20 cellular contexts compared by ENCODE assay signal in the genomic region with DNA sequence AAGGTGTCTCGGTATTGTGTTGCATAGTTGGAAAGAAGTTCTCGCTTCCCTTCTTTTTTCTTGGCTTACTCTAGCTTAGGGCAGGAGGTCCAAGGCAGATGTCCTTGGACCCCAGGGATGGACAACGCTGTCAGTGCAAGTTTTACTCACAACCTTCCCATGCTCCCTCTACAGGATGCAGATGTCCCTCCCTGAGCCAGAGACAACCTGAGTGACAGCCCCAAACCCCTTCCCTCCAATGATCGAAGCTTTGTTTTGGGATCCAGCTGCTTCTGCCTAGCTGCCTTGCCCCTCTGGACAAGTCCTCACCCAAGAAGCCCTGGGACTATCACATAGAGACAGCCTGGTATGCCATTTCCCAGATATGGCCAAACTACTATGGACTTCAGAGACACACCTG.
"Had no signal": no experiment of that assay in that cellular context is flagged by ENCODE, and none has a peak within 500 bp of the region (broad histone marks: within the 10 kb centered on the region; RNA-seq: fewer than 3 reads in every experiment).

No MANE protein-coding gene starts in this region.

- H3K27me3 Mint-ChIP-seq: activated naive CD8-positive, alpha-beta T cell treated with anti-CD3 and anti-CD28 coated beads for 36 hours; effector memory CD8-positive, alpha-beta T cell; naive thymus-derived CD8-positive, alpha-beta T cell; type B pancreatic cell had no signal

- H3K27me3 ChIP-seq: breast epithelium, gastroesophageal sphincter, left lung had no signal

- H3K27ac Mint-ChIP-seq: dendritic cell treated with granulocyte-macrophage colony-stimulating factor and Interleukin-4, amounts not matched to agents 40 ng/mL and 50 ng/mL, for 4 days; effector memory CD8-positive, alpha-beta T cell; progenitor cell of endocrine pancreas had no signal

- H3K9me3 ChIP-seq: breast epithelium, gastroesophageal sphincter, left lung had no signal

- H3K4me3 ChIP-seq: breast epithelium, gastroesophageal sphincter, left lung had no signal

- DNase-seq: activated CD4-positive, alpha-beta T cell treated with anti-CD3 and anti-CD28 coated beads, Interleukin-2, amount 50 U/mL, for 48 hours; activated CD4-positive, CD25-positive, alpha-beta regulatory T cell treated with anti-CD3 and anti-CD28 coated beads, Interleukin-2, amount 50 U/mL, for 72 hours; activated naive CD8-positive, alpha-beta T cell treated with anti-CD3 and anti-CD28 coated beads for 36 hours; amygdala; cerebellar nuclear complex; effector memory CD8-positive, alpha-beta T cell; left lung; naive thymus-derived CD8-positive, alpha-beta T cell; nucleus accumbens; right cardiac atrium; small intestine; stimulated activated CD4-positive, alpha-beta T cell treated with anti-CD3 and anti-CD28 coated beads, Interleukin-4, amount 100 ng/mL, for 24 hours; stimulated activated naive CD8-positive, alpha-beta T cell treated with anti-CD3 and anti-CD28 coated beads, Interleukin-15, Interleukin-2, amounts not matched to agents 100 U/mL and 50 U/mL, for 24 hours; T-helper 9 cell had no signal

- H3K36me3 ChIP-seq: breast epithelium, gastroesophageal sphincter, left lung had no signal

- ATAC-seq: gastroesophageal sphincter; left lung; naive thymus-derived CD8-positive, alpha-beta T cell; right cardiac atrium; stimulated activated naive CD8-positive, alpha-beta T cell treated with anti-CD3 and anti-CD28 coated beads, Interleukin-15, Interleukin-2, amounts not matched to agents 100 U/mL and 50 U/mL, for 24 hours had no signal

- H3K27ac ChIP-seq: breast epithelium, epithelial cell of prostate, gastroesophageal sphincter, left lung had no signal

- H3K36me3 Mint-ChIP-seq: naive thymus-derived CD8-positive, alpha-beta T cell; type B pancreatic cell had no signal

- H3K9me3 Mint-ChIP-seq: dendritic cell treated with granulocyte-macrophage colony-stimulating factor and Interleukin-4, amounts not matched to agents 40 ng/mL and 50 ng/mL, for 4 days; effector memory CD8-positive, alpha-beta T cell; type B pancreatic cell had no signal

- H3K4me1 ChIP-seq: breast epithelium had no signal

- H3K4me3 Mint-ChIP-seq: activated naive CD8-positive, alpha-beta T cell treated with anti-CD3 and anti-CD28 coated beads for 36 hours; dendritic cell treated with granulocyte-macrophage colony-stimulating factor and Interleukin-4, amounts not matched to agents 40 ng/mL and 50 ng/mL, for 4 days; naive thymus-derived CD8-positive, alpha-beta T cell; type B pancreatic cell had no signal
